Comparison of ENCODE assay signal across 19 cellular contexts in the genomic region with DNA sequence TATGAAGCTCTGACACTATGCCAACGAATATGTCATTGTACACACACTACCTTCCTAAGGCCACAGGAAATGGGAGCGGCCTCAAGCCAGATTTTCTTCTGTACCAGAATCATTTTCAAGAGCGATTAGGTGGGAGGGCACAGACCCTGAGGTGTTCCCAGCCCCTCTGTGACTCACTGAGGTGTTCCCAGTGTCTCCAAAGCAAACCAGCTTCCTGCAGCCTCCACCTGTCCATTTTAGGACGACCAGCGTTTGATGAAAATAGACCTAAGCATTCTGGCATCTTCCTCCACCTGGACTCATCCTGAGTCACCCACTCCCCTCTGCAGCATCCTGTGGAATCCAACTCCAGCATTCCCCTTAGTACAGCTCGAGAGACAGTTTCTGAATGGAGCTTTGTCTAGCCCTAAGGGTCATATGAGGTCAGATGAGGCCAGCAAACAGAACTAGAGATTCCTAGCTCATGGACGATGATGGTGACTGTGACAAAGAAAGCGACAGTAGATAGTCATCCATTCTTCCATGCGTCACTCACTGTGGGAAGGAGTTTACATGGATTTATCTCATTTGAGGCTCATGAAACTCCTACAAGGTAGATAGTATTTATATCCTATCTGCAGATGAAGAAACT.
"Had no signal": no experiment of that assay in that cellular context is flagged by ENCODE, and none has a peak within 500 bp of the region (broad histone marks: within the 10 kb centered on the region; RNA-seq: fewer than 3 reads in every experiment).

No MANE protein-coding gene starts in this region.

- H3K4me1 ChIP-seq: ascending aorta, left ventricle myocardium inferior, neural progenitor cell, sigmoid colon, upper lobe of right lung had no signal

- H3K27ac Mint-ChIP-seq: memory B cell; naive thymus-derived CD4-positive, alpha-beta T cell; neural progenitor cell; stimulated activated memory B cell treated with anti-CD40 and anti-IgM and Interleukin-4, amounts not matched to agents 10 μg/mL and 1 μg/mL and 100 μg/mL, for 72 hours; T-helper 1 cell treated with Interleukin-12 subunit alpha and Interleukin-12 subunit beta and Interleukin-4 antibody, amounts not matched to agents 30 μg/mL and 1 μg/mL, for 36 hours had no signal

- H3K4me2 ChIP-seq: neural progenitor cell had no signal

- H3K4me1 Mint-ChIP-seq: memory B cell; naive thymus-derived CD4-positive, alpha-beta T cell; stimulated activated memory B cell treated with anti-CD40 and anti-IgM and Interleukin-4, amounts not matched to agents 10 μg/mL and 1 μg/mL and 100 μg/mL, for 72 hours had no signal

- H3K36me3 Mint-ChIP-seq: neural progenitor cell; stimulated activated memory B cell treated with anti-CD40 and anti-IgM and Interleukin-4, amounts not matched to agents 10 μg/mL and 1 μg/mL and 100 μg/mL, for 72 hours had no signal

- H3K9me3 ChIP-seq: ascending aorta, left ventricle myocardium inferior, sigmoid colon, upper lobe of right lung had no signal

- H3K27me3 ChIP-seq: ascending aorta, sigmoid colon, upper lobe of right lung had no signal

- H3K9ac ChIP-seq: neural progenitor cell had no signal

- DNase-seq: activated CD4-positive, alpha-beta T cell treated with anti-CD3 and anti-CD28 coated beads, Interleukin-2, amount 50 U/mL, for 1 hour; activated CD8-positive, alpha-beta memory T cell treated with anti-CD3 and anti-CD28 coated beads, Interleukin-2, amount 50 U/mL, for 4 hours; activated effector memory CD4-positive, alpha-beta T cell treated with anti-CD3 and anti-CD28 coated beads, Interleukin-2, amount 50 U/mL, for 16 hours; activated naive CD4-positive, alpha-beta T cell treated with anti-CD3 and anti-CD28 coated beads, Interleukin-2, amount 50 U/mL, for 16 hours; activated T-cell treated with anti-CD3 and anti-CD28 coated beads, Interleukin-2, amount 50 U/mL, for 48 hours; cerebellar nuclear complex; cortex of kidney; erythroblast; kidney; left ventricle myocardium inferior; naive thymus-derived CD4-positive, alpha-beta T cell; sigmoid colon; stimulated activated CD4-positive, alpha-beta T cell treated with anti-CD3 and anti-CD28 coated beads, Interleukin-4, amount 100 ng/mL, for 4 hours; upper lobe of right lung had no signal

- H3K9me3 Mint-ChIP-seq: T-helper 1 cell treated with Interleukin-12 subunit alpha and Interleukin-12 subunit beta and Interleukin-4 antibody, amounts not matched to agents 30 μg/mL and 1 μg/mL, for 36 hours had no signal

- H2AFZ ChIP-seq: neural progenitor cell had no signal

- H3K4me3 Mint-ChIP-seq: memory B cell; naive thymus-derived CD4-positive, alpha-beta T cell; neural progenitor cell; stimulated activated memory B cell treated with anti-CD40 and anti-IgM and Interleukin-4, amounts not matched to agents 10 μg/mL and 1 μg/mL and 100 μg/mL, for 72 hours; T-helper 1 cell treated with Interleukin-12 subunit alpha and Interleukin-12 subunit beta and Interleukin-4 antibody, amounts not matched to agents 30 μg/mL and 1 μg/mL, for 36 hours had no signal

- H3K36me3 ChIP-seq: ascending aorta, left ventricle myocardium inferior, neural progenitor cell, sigmoid colon, upper lobe of right lung had no signal

- H3K4me3 ChIP-seq: ascending aorta, left ventricle myocardium inferior, neural progenitor cell, sigmoid colon, upper lobe of right lung had no signal

- H3K27ac ChIP-seq: ascending aorta, left ventricle myocardium inferior, neural progenitor cell, sigmoid colon, upper lobe of right lung had no signal

- ATAC-seq: naive thymus-derived CD4-positive, alpha-beta T cell; stimulated activated memory B cell treated with anti-CD40 and anti-IgM and Interleukin-4, amounts not matched to agents 10 μg/mL and 1 μg/mL and 100 μg/mL, for 72 hours; upper lobe of right lung had no signal
